Comparison of ENCODE assay signal across 27 cellular contexts in the genomic region with DNA sequence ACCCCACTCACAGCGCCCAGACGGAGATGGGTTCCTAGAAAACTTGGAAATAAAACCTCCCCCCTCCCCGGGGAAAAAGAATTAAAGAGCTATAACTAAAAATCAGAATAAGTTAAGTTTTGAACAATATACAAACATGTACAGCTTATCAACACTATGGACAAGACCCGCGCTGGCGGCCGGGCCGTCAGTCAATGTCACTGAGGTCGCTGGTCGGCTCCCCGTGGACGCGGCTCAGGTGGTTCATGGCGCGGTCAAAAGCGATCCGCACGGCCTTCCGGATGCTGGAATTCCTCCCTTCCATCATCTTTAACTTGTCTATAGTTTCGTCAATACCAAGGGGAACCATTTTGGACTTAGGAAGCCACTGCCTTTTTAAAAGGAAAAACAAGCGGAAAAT.
"Had no signal": no experiment of that assay in that cellular context is flagged by ENCODE, and none has a peak within 500 bp of the region (broad histone marks: within the 10 kb centered on the region; RNA-seq: fewer than 3 reads in every experiment).

No MANE protein-coding gene starts in this region.

- H3K27ac ChIP-seq: colonic mucosa, heart left ventricle, WERI-Rb-1 had no signal

- FAIRE-seq: astrocyte, frontal cortex had no signal

- H3K27me3 ChIP-seq: colonic mucosa, heart left ventricle had no signal

- H3K9me3 ChIP-seq: colonic mucosa, heart left ventricle had no signal

- DNase-seq: activated B cell treated with CpG ODN at 0.5 μM for 24 hours; activated CD4-positive, alpha-beta T cell treated with anti-CD3 and anti-CD28 coated beads for 48 hours; activated CD4-positive, alpha-beta T cell treated with anti-CD3 and anti-CD28 coated beads, Interleukin-2, amount 50 U/mL, for 1 hour; activated CD4-positive, alpha-beta T cell treated with anti-CD3 and anti-CD28 coated beads, Interleukin-2, amount 50 U/mL, for 48 hours; activated CD8-positive, alpha-beta memory T cell treated with anti-CD3 and anti-CD28 coated beads for 24 hours; activated CD8-positive, alpha-beta T cell treated with anti-CD3 and anti-CD28 coated beads for 36 hours; activated effector memory CD4-positive, alpha-beta T cell treated with Interleukin-2 at 50 U/mL for 16 hours; activated gamma-delta T cell treated with Interleukin-2 at 50 U/mL for 16 hours; activated naive CD4-positive, alpha-beta T cell treated with anti-CD3 and anti-CD28 coated beads, Interleukin-2, amount 50 U/mL, for 16 hours; activated naive CD4-positive, alpha-beta T cell treated with Interleukin-2 at 50 U/mL for 16 hours; activated T-cell treated with anti-CD3 and anti-CD28 coated beads, Interleukin-2, amount 50 U/mL, for 4 hours; amniotic stem cell; anterior cingulate cortex; central memory CD4-positive, alpha-beta T cell; cerebellar nuclear complex; colonic mucosa; effector CD8-positive, alpha-beta T cell; endodermal cell; foreskin fibroblast; T1000; WERI-Rb-1 had no signal

- H3K4me3 ChIP-seq: colonic mucosa, heart left ventricle had no signal

- H3K4me1 ChIP-seq: colonic mucosa had no signal

- ATAC-seq: activated CD4-positive, CD25-positive, alpha-beta regulatory T cell treated with anti-CD3 and anti-CD28 coated beads, Interleukin-2, amount 50 U/mL, for 24 hours; activated CD8-positive, alpha-beta T cell treated with anti-CD3 and anti-CD28 coated beads for 36 hours; activated T-cell treated with anti-CD3 and anti-CD28 coated beads, Interleukin-2, amount 50 U/mL, for 4 hours; activated T-helper 17 cell treated with anti-CD3 and anti-CD28 coated beads, Interleukin-2, amount 50 U/mL, for 72 hours; esophagus mucosa; heart left ventricle had no signal
